ENCODE assay signal across 23 cellular contexts in genomic region chr3:41244620-41245336, GRCh38. TPM values are rescaled to one million over a fixed set of nuclear protein-coding genes. Genes with fewer than 3 reads are reported as not detected.
DNase-seq lines count a peak whose midpoint lies in the region; ATAC-seq and TF ChIP-seq lines count a peak whose summit lies in the region.
"Had no signal": no experiment of that assay in that cellular context is flagged by ENCODE, and none has a peak within 500 bp of the region (broad histone marks: within the 10 kb centered on the region; RNA-seq: fewer than 3 reads in every experiment).

No MANE protein-coding gene starts in this region.

- H3K27ac Mint-ChIP-seq in CD8-positive, alpha-beta T cell = peak overlapping the region; percentile 70
- H3K27ac Mint-ChIP-seq in endodermal cell = peak overlapping the region; percentile 67
- no peak overlapping the region for H3K27ac Mint-ChIP-seq in neural crest cell (ENCODE audit: unreplicated experiment)

- no peak overlapping the region for H3K4me3 ChIP-seq in CD8-positive, alpha-beta T cell (ENCODE audit: low read depth, low read length)
- H3K4me3 ChIP-seq in HEK293 (ENCODE audit: low read depth, low read length) = no peak overlapping the region
- no peak overlapping the region for H3K4me3 ChIP-seq in endodermal cell (ENCODE audit: low read length)
- H3K4me3 ChIP-seq: breast epithelium, testis had no signal

- no peaks in the 10 kb centered on the region for H3K9me3 ChIP-seq in CD8-positive, alpha-beta T cell (ENCODE audit: low read length)
- H3K9me3 ChIP-seq in HEK293 (ENCODE audit: control insufficient read depth, insufficient read depth, low read depth, low read length) (no peaks in the 10 kb centered on the region), endodermal cell (ENCODE audit: control insufficient read depth, low read length) (no peaks in the 10 kb centered on the region)
- H3K9me3 ChIP-seq: breast epithelium, testis had no signal

- intact Hi-C loops in CD8-positive, alpha-beta T cell (cut with DNase I, micrococcal nuclease) = loop anchor here in 1 of 2 experiments (5.0 kb wide), 1 partner anchor 42 kb away; no protein-coding TSS in a partner anchor

- H3K27me3 ChIP-seq in CD8-positive, alpha-beta T cell (ENCODE audit: insufficient read depth, low read length) = no peaks in the 10 kb centered on the region
- no peaks in the 10 kb centered on the region for H3K27me3 ChIP-seq in endodermal cell (ENCODE audit: control insufficient read depth, insufficient read depth, low read length, poor library complexity, severe bottlenecking)
- H3K27me3 ChIP-seq: breast epithelium, testis had no signal

- no peak for ATAC-seq in CD8-positive, alpha-beta T cell
- no peak for ATAC-seq in GM21367 (IDR thresholded peaks at IDR 0.05; ENCODE audit: unreplicated experiment)
- ATAC-seq in GM18519 (IDR thresholded peaks at IDR 0.05; ENCODE audit: low FRiP score, unreplicated experiment) = no peak

- no peak overlapping the region for H3K4me3 Mint-ChIP-seq in CD8-positive, alpha-beta T cell
- H3K4me3 Mint-ChIP-seq in endodermal cell = no peak overlapping the region
- H3K4me3 Mint-ChIP-seq in neural crest cell = peak overlapping the region; percentile 36
- H3K4me3 Mint-ChIP-seq: nephron had no signal

- WGBS in endodermal cell (ENCODE audit: insufficient coverage in 1 of 2, insufficient read length in 1 of 2), 2 experiments = 67 to 77% methylated on average over 3 to 6 of the region's 6 CpGs

- no peaks in the 10 kb centered on the region for H3K27me3 Mint-ChIP-seq in CD8-positive, alpha-beta T cell (ENCODE audit: low read depth)
- H3K27me3 Mint-ChIP-seq in endodermal cell (ENCODE audit: insufficient read depth) = no peaks in the 10 kb centered on the region
- peaks cover 2% of the 10 kb centered on the region for H3K27me3 Mint-ChIP-seq in neural crest cell (ENCODE audit: low read depth)

- no peaks in the 10 kb centered on the region for H3K9me3 Mint-ChIP-seq in CD8-positive, alpha-beta T cell
- H3K9me3 Mint-ChIP-seq in endodermal cell (no peaks in the 10 kb centered on the region), neural crest cell (no peaks in the 10 kb centered on the region)
- H3K9me3 Mint-ChIP-seq: nephron had no signal

- H3K9ac ChIP-seq in endodermal cell (ENCODE audit: extremely low read depth, low read length, poor library complexity, severe bottlenecking) = no peak overlapping the region
- H3K9ac ChIP-seq: parathyroid adenoma had no signal

- CTCF ChIA-PET in CD8-positive, alpha-beta T cell (lab: Charles Lee) = interaction anchor here (0.6 to 1.4 kb wide), 2 partner anchors 10 to 1839 kb away, joined by 4 to 7 read pairs; no protein-coding TSS in a partner anchor
- CTCF ChIA-PET in HEK293 (lab: Yijun Ruan, JAX) = no interaction called here

- POLR2A ChIA-PET in CD8-positive, alpha-beta T cell (lab: Charles Lee) = no interaction called here
- POLR2A ChIA-PET in HEK293 (lab: Yijun Ruan, JAX) = no interaction called here

- H3K36me3 ChIP-seq in CD8-positive, alpha-beta T cell (ENCODE audit: insufficient read depth, low read length) = no peaks in the 10 kb centered on the region
- H3K36me3 ChIP-seq in HEK293 (ENCODE audit: control insufficient read depth in 2 of 2, insufficient read depth in 1 of 2, low read length in 2 of 2) = peaks cover 0 to 30% of the 10 kb centered on the region in 2 experiments; a peak in 1 of 3 replicates
- peaks cover 52% of the 10 kb centered on the region for H3K36me3 ChIP-seq in endodermal cell (ENCODE audit: control insufficient read depth, insufficient read depth, low read length)
- H3K36me3 ChIP-seq: breast epithelium had no signal

- TF ChIP-seq CTCF in CD8-positive, alpha-beta T cell (IDR thresholded peaks at IDR 0.05) = no peak
- TF ChIP-seq CTCF in HEK293 (tag by site-specific recombination; IDR thresholded peaks at IDR 0.05) (no peak), endodermal cell (conservative IDR thresholded peaks at IDR 0.05) (no peak), neural crest cell (conservative IDR thresholded peaks at IDR 0.05) (no peak)

- no peaks in the 10 kb centered on the region for H3K4me1 ChIP-seq in CD8-positive, alpha-beta T cell (ENCODE audit: insufficient read depth, low read length)
- no peaks in the 10 kb centered on the region for H3K4me1 ChIP-seq in HEK293 (ENCODE audit: control insufficient read depth, insufficient read depth, low read length)
- peaks cover 11% of the 10 kb centered on the region for H3K4me1 ChIP-seq in endodermal cell (ENCODE audit: control insufficient read depth, insufficient read depth, low read length)
- H3K4me1 ChIP-seq: breast epithelium, testis had no signal

- H3K27ac ChIP-seq in CD8-positive, alpha-beta T cell (ENCODE audit: low read depth, low read length) = no peak overlapping the region
- H3K27ac ChIP-seq in HEK293 (ENCODE audit: extremely low read depth, low read depth, low read length) (no peak overlapping the region), endodermal cell (ENCODE audit: low read depth, low read length) (peak overlapping the region; percentile 8)
- H3K27ac ChIP-seq: breast epithelium, parathyroid adenoma, testis had no signal

- no peak for DNase-seq in CD8-positive, alpha-beta T cell
- DNase-seq in endodermal cell (no peak), neural crest cell (ENCODE audit: low read depth, low spot score) (no peak), COLO829 (ENCODE audit: low spot score) (no peak)
- DNase-seq: activated CD4-positive, alpha-beta T cell treated with anti-CD3 and anti-CD28 coated beads for 4 hours; activated effector memory CD4-positive, alpha-beta T cell treated with Interleukin-2 at 50 U/mL for 16 hours; COR-L47; dermis blood vessel endothelial cell; glutamatergic neuron; Karpas-422; left cardiac atrium; MV-4-11; NCI-H1694; NCI-H2171 treated with DMSO at 0.1 percent for 48 hours; NCI-H69; T-helper 1 cell; testis had no signal

- H3K4me1 Mint-ChIP-seq in CD8-positive, alpha-beta T cell (ENCODE audit: low read depth) = no peaks in the 10 kb centered on the region
- H3K4me1 Mint-ChIP-seq in endodermal cell = peaks cover 23% of the 10 kb centered on the region
- peaks cover 11% of the 10 kb centered on the region for H3K4me1 Mint-ChIP-seq in neural crest cell

- H3K36me3 Mint-ChIP-seq in CD8-positive, alpha-beta T cell = peaks cover 22% of the 10 kb centered on the region
- H3K36me3 Mint-ChIP-seq in endodermal cell (ENCODE audit: low read depth) (peaks cover 33% of the 10 kb centered on the region), neural crest cell (ENCODE audit: low read depth) (peaks cover 29% of the 10 kb centered on the region)

TF ChIP-seq in HEK293, 187 proteins besides CTCF, POLR2A, EP300 and RAD21:
- TF ChIP-seq, protein P1, sequence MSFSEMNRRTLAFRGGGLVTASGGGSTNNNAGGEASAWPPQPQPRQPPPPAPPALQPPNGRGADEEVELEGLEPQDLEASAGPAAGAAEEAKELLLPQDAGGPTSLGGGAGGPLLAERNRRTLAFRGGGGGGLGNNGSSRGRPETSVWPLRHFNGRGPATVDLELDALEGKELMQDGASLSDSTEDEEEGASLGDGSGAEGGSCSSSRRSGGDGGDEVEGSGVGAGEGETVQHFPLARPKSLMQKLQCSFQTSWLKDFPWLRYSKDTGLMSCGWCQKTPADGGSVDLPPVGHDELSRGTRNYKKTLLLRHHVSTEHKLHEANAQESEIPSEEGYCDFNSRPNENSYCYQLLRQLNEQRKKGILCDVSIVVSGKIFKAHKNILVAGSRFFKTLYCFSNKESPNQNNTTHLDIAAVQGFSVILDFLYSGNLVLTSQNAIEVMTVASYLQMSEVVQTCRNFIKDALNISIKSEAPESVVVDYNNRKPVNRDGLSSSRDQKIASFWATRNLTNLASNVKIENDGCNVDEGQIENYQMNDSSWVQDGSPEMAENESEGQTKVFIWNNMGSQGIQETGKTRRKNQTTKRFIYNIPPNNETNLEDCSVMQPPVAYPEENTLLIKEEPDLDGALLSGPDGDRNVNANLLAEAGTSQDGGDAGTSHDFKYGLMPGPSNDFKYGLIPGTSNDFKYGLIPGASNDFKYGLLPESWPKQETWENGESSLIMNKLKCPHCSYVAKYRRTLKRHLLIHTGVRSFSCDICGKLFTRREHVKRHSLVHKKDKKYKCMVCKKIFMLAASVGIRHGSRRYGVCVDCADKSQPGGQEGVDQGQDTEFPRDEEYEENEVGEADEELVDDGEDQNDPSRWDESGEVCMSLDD (tag by site-specific recombination; IDR thresholded peaks at IDR 0.05) = no peak
- TF ChIP-seq ZNF398 (tag by site-specific recombination; IDR thresholded peaks at IDR 0.05) = no peak
- peak; percentile 53 for TF ChIP-seq ZIC2 (tag by site-specific recombination; IDR thresholded peaks at IDR 0.05)

RNA-seq across cellular contexts. Expression of gene CTNNB1, which starts 45.5 kb away (rescaled TPM):
- 100 to 1,000 TPM; 206 to 225 TPM for total RNA-seq in CD8-positive, alpha-beta T cell
- total RNA-seq in endodermal cell (100 to 1,000 TPM; 420 to 534 TPM), neural crest cell (512 and 550 TPM in 2 replicates)
- polyA plus RNA-seq in endodermal cell (2013, experiment 1 of 2) = 492 TPM
- 458 TPM for polyA plus RNA-seq in endodermal cell (2013, experiment 2 of 2)
